In the genomic region with DNA sequence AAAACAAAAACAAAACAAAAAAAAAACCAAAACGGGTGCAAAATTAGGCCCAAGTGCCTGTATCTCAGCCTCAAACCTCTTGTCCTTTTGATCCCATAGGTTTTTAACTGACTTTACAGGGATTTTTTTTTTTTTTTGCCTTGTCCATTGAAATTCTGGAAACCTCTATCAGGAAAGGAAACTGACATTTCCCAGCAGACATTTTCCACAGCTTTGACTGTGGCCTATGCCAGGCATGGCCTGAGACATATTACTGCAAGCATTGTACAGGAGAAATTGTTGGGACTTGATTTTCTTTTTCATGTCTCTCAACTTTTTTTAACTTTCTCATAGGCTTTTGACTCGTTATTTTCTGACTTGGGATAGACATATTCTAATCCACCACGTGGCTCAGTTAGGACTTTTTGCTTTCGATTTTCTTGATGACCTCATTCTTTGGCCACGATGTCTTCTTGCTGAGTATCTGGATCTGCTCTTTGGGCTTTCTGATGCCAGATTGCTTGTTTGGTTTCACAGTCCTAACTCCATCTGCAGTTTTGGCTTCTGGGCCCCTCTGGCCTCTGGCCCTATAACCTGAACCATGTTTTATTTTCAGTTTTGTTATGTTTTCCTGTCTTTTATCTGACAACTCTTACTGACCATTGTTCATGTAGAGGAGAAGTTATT, we compare ENCODE assay signal across 16 cellular contexts.
DNase-seq lines count a peak whose midpoint lies in the region; ATAC-seq, FAIRE-seq and TF ChIP-seq lines count a peak whose summit lies in the region.
"Had no signal": no experiment of that assay in that cellular context is flagged by ENCODE, and none has a peak within 500 bp of the region (broad histone marks: within the 10 kb centered on the region; RNA-seq: fewer than 3 reads in every experiment).

No MANE protein-coding gene starts in this region.

- CTCF ChIA-PET in HepG2 (lab: Yijun Ruan, JAX; ENCODE audit: low intra/inter-chr PET ratio, low total read pairs): no interaction called here

- no peaks in the 10 kb centered on the region for H3K4me1 ChIP-seq in HepG2 (ENCODE audit: insufficient read depth, low read length)
- H3K4me1 ChIP-seq: adrenal gland had no signal

- no peak for ATAC-seq in HepG2

- H3K79me2 ChIP-seq in HepG2 (ENCODE audit: insufficient read depth, low read length): no peaks in the 10 kb centered on the region

- no peak for FAIRE-seq in HepG2 (lab: Jason Lieb, UNC)

- H3K27ac ChIP-seq in HepG2 (ENCODE audit: extremely low read length, insufficient read depth, low read length): no peak overlapping the region
- H3K27ac ChIP-seq: adrenal gland; BLaER1 treated with 17β-estradiol and CSF1 and Interleukin-3, amounts not matched to agents 10 nM and 100 nM had no signal

- H3K9ac ChIP-seq in HepG2 (ENCODE audit: insufficient read depth, low read depth, low read length): no peak overlapping the region
- H3K9ac ChIP-seq: BLaER1 treated with 17β-estradiol and CSF1 and Interleukin-3, amounts not matched to agents 10 nM and 100 nM had no signal

- 1% methylated on average over 5 of the region's 5 CpGs for WGBS in HepG2 (ENCODE audit: low lambda C conversion rate)

- TF ChIP-seq EP300 in HepG2 (IDR thresholded peaks at IDR 0.05; ENCODE audit: low read depth in 2 of 2, low read length in 2 of 2) (no peak), HepG2 (CRISPR knock-in tag; IDR thresholded peaks at IDR 0.05; ENCODE audit: borderline replicate concordance) (no peak)

- no peak for TF ChIP-seq CTCF in AG10803 (conservative IDR thresholded peaks at IDR 0.05; ENCODE audit: low read length)
- TF ChIP-seq CTCF in cardiac fibroblast (IDR thresholded peaks at IDR 0.05; ENCODE audit: low read depth, low read length): no peak
- TF ChIP-seq CTCF in HepG2 (CRISPR knock-in tag; IDR thresholded peaks at IDR 0.05): no peak

- intact Hi-C loops in HepG2 (cut with micrococcal nuclease; ENCODE audit: unreplicated experiment) (no loop called here), posterior cingulate gyrus (cut with DNase I) (no loop called here)

- no peaks in the 10 kb centered on the region for H3K27me3 ChIP-seq in HepG2 (ENCODE audit: control insufficient read depth in 1 of 2, insufficient read depth in 2 of 2, low read length in 2 of 2)
- H3K27me3 ChIP-seq: adrenal gland; BLaER1 treated with 17β-estradiol and CSF1 and Interleukin-3, amounts not matched to agents 10 nM and 100 nM had no signal

- no peak overlapping the region for H3K4me2 ChIP-seq in HepG2 (ENCODE audit: low read depth, low read length)

- in situ Hi-C loops in HepG2 (cut with HindIII; ENCODE audit: extremely low pct_ligation_motif_present, low pct_unique_long_range_greater_than_20kb): no loop called here

- BruUV-seq in HepG2 (replicated peaks; lab: Mats Ljungman, UMichigan): no TSS peak

- DNase-seq in AG10803 (ENCODE audit: low read depth): peak; percentile 76
- peak; percentile 6 for DNase-seq in LoVo (ENCODE audit: low spot score)
- DNase-seq in cardiac fibroblast (ENCODE audit: low read depth in 2 of 2): peak; percentile 71 to 79
- no peak for DNase-seq in HepG2 (ENCODE audit: low spot score)
- DNase-seq in NCI-H187 treated with DMSO at 0.1 percent for 48 hours (lab: John Stamatoyannopoulos, UW): no peak
- DNase-seq in posterior cingulate gyrus: no peak
- no peak for DNase-seq in NCI-H2227 treated with DMSO at 0.1 percent for 48 hours (lab: John Stamatoyannopoulos, UW)
- DNase-seq in NCI-H748 treated with DMSO at 0.1 percent for 48 hours (lab: John Stamatoyannopoulos, UW): no peak
- DNase-seq: activated CD4-positive, CD25-positive, alpha-beta regulatory T cell; activated T-cell treated with anti-CD3 and anti-CD28 coated beads for 4 hours; adrenal gland; effector CD8-positive, alpha-beta T cell; hippocampal formation; occipital lobe had no signal

- H3K4me3 ChIP-seq in AG10803 (ENCODE audit: low read length) (no peak overlapping the region), cardiac fibroblast (replicated peaks in 1 of 2; ENCODE audit: low read depth in 2 of 2, low read length in 2 of 2) (no peak overlapping the region), HepG2 (replicated peaks in 1 of 3; ENCODE audit: insufficient read depth in 1 of 3, low read depth in 2 of 3, low read length in 3 of 3) (no peak overlapping the region)
- H3K4me3 ChIP-seq: adrenal gland; BLaER1 treated with 17β-estradiol and CSF1 and Interleukin-3, amounts not matched to agents 10 nM and 100 nM; lung had no signal

- H3K36me3 ChIP-seq in HepG2 (replicated peaks in 1 of 2; ENCODE audit: control insufficient read depth in 1 of 2, insufficient read depth in 2 of 2, low read length in 2 of 2): no peaks in the 10 kb centered on the region
- H3K36me3 ChIP-seq: adrenal gland; BLaER1 treated with 17β-estradiol and CSF1 and Interleukin-3, amounts not matched to agents 10 nM and 100 nM had no signal

- H2AFZ ChIP-seq in HepG2 (ENCODE audit: low read length): no peak overlapping the region

- no peak for TF ChIP-seq POLR2A in HepG2 (IDR thresholded peaks at IDR 0.05; ENCODE audit: insufficient read depth in 1 of 2, low read depth in 2 of 2, low read length in 2 of 2)

- no peaks in the 10 kb centered on the region for H4K20me1 ChIP-seq in HepG2 (ENCODE audit: insufficient read depth, low read length)
- H4K20me1 ChIP-seq: BLaER1 treated with 17β-estradiol and CSF1 and Interleukin-3, amounts not matched to agents 10 nM and 100 nM had no signal

- TF ChIP-seq RAD21 in HepG2 (CRISPR knock-in tag; IDR thresholded peaks at IDR 0.05): no peak

- POLR2A ChIA-PET in HepG2 (lab: Yijun Ruan, JAX): no interaction called here

- H3K9me3 ChIP-seq in HepG2 (ENCODE audit: low read length): no peaks in the 10 kb centered on the region
- H3K9me3 ChIP-seq: adrenal gland had no signal

TF ChIP-seq in HepG2, 621 proteins besides CTCF, POLR2A, EP300 and RAD21:
- no peak for TF ChIP-seq SMARCC2 (IDR thresholded peaks at IDR 0.05)
- TF ChIP-seq ATF7 (IDR thresholded peaks at IDR 0.05): peak; percentile 71
- TF ChIP-seq ATF7 (CRISPR knock-in tag; IDR thresholded peaks at IDR 0.05): no peak

Comparison
In these comparisons a context has a peak if more than half of its experiments do, and no peak if none do; other contexts are left out.
1. DNase-seq: peak in AG10803 (single experiment), LoVo (single experiment) and cardiac fibroblast (2 of 2); none in HepG2 (single experiment), NCI-H187 treated with DMSO at 0.1 percent for 48 hours (single experiment), posterior cingulate gyrus (0 of 10), NCI-H2227 treated with DMSO at 0.1 percent for 48 hours (single experiment) and NCI-H748 treated with DMSO at 0.1 percent for 48 hours (single experiment).